Comparison of ENCODE assay signal across 21 cellular contexts in the genomic region with DNA sequence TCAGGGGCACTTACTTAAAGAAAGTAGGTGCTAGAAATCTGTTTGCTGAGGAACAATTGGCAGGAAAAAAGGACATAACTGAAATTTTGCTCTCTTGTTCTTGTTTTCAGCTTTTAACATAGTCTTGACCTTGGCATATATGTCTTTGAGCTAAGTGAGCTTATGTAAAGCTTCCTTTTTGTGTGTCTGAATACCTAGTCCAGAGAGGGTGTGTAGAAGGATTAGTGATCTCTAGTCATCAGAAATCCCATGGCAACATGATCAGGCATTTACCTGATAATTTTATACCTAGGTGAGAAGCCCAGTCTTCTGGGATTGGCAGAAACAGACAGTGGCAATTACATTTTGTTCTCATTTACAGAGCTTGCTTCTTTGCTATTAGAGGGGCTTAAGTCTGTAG.
"Had no signal": no experiment of that assay in that cellular context is flagged by ENCODE, and none has a peak within 500 bp of the region (broad histone marks: within the 10 kb centered on the region; RNA-seq: fewer than 3 reads in every experiment).

No MANE protein-coding gene starts in this region.

- H3K4me1 Mint-ChIP-seq: stimulated activated naive CD8-positive, alpha-beta T cell treated with anti-CD3 and anti-CD28 coated beads, Interleukin-15, amount 100 ng/mL, for 72 hours had no signal

- H3K4me3 ChIP-seq: left lung, mucosa of descending colon, ovary, psoas muscle, suprapubic skin, transverse colon had no signal

- H3K4me3 Mint-ChIP-seq: activated naive CD4-positive, alpha-beta T cell treated with anti-CD3 and anti-CD28 coated beads for 36 hours; activated T-cell treated with anti-CD3 and anti-CD28 coated beads, Interleukin-2, amount 50 U/mL, for 4 hours; memory B cell; naive thymus-derived CD4-positive, alpha-beta T cell; stimulated activated naive CD8-positive, alpha-beta T cell treated with anti-CD3 and anti-CD28 coated beads, Interleukin-15, amount 100 ng/mL, for 72 hours had no signal

- H3K36me3 ChIP-seq: brain microvascular endothelial cell, left lung, ovary, suprapubic skin, transverse colon had no signal

- H3K27ac ChIP-seq: left lung, ovary, psoas muscle, suprapubic skin, transverse colon had no signal

- H3K9me3 Mint-ChIP-seq: activated naive CD4-positive, alpha-beta T cell treated with anti-CD3 and anti-CD28 coated beads for 36 hours; activated T-cell treated with anti-CD3 and anti-CD28 coated beads, Interleukin-2, amount 50 U/mL, for 4 hours; memory B cell; naive thymus-derived CD4-positive, alpha-beta T cell; stimulated activated naive CD8-positive, alpha-beta T cell treated with anti-CD3 and anti-CD28 coated beads, Interleukin-15, amount 100 ng/mL, for 72 hours had no signal

- H3K27ac Mint-ChIP-seq: activated naive CD4-positive, alpha-beta T cell treated with anti-CD3 and anti-CD28 coated beads for 36 hours; memory B cell; naive thymus-derived CD4-positive, alpha-beta T cell; stimulated activated naive CD8-positive, alpha-beta T cell treated with anti-CD3 and anti-CD28 coated beads, Interleukin-15, amount 100 ng/mL, for 72 hours had no signal

- H3K27me3 ChIP-seq: brain microvascular endothelial cell, left lung, ovary, suprapubic skin had no signal

- H3K36me3 Mint-ChIP-seq: memory B cell; naive thymus-derived CD4-positive, alpha-beta T cell had no signal

- DNase-seq: activated CD4-positive, alpha-beta T cell treated with anti-CD3 and anti-CD28 coated beads, Interleukin-2, amount 50 U/mL, for 1 hour; activated CD4-positive, CD25-positive, alpha-beta regulatory T cell treated with anti-CD3 and anti-CD28 coated beads, Interleukin-2, amount 50 U/mL, for 72 hours; activated CD8-positive, alpha-beta memory T cell treated with anti-CD3 and anti-CD28 coated beads, Interleukin-2, amount 50 U/mL, for 4 hours; activated naive CD4-positive, alpha-beta T cell treated with anti-CD3 and anti-CD28 coated beads for 36 hours; activated T-cell treated with anti-CD3 and anti-CD28 coated beads, Interleukin-2, amount 50 U/mL, for 4 hours; brain microvascular endothelial cell; cortex of kidney; effector CD4-positive, alpha-beta T cell; foreskin melanocyte; left lung; mucosa of descending colon; naive thymus-derived CD4-positive, alpha-beta T cell; ovary; psoas muscle; right cardiac atrium; stimulated activated CD4-positive, alpha-beta T cell treated with anti-CD3 and anti-CD28 coated beads, Interleukin-4, amount 100 ng/mL, for 1 hour; stimulated activated naive CD8-positive, alpha-beta T cell treated with anti-CD3 and anti-CD28 coated beads, Interleukin-15, amount 100 ng/mL, for 72 hours; T1000; transverse colon had no signal

- H3K9me3 ChIP-seq: left lung, mucosa of descending colon, ovary, psoas muscle, suprapubic skin, transverse colon had no signal

- ATAC-seq: activated T-cell treated with anti-CD3 and anti-CD28 coated beads, Interleukin-2, amount 50 U/mL, for 4 hours; mucosa of descending colon; naive thymus-derived CD4-positive, alpha-beta T cell; psoas muscle; right cardiac atrium; stimulated activated naive CD8-positive, alpha-beta T cell treated with anti-CD3 and anti-CD28 coated beads, Interleukin-15, amount 100 ng/mL, for 72 hours had no signal

- H3K4me1 ChIP-seq: left lung, psoas muscle, suprapubic skin, transverse colon had no signal
